Comparison of ENCODE assay signal across 1 cellular context in genomic region chr6:143510991-143511891, GRCh38.
A peak's percentile ranks its signal among the peaks of the same experiment; 100 is the strongest.
TF ChIP-seq lines count a peak whose summit lies in the region.

Gene FUCA2, minus strand, starts transcription at chr6:143511720. Its CDS starts 86 bp downstream, at chr6:143511634.

TF ChIP-seq in K562, 482 proteins besides CTCF, POLR2A, EP300 and RAD21 (continued from another document and continues in another):
- no peak for TF ChIP-seq DLX4 (CRISPR knock-in tag; IDR thresholded peaks at IDR 0.05)
- peak; percentile 33 for TF ChIP-seq NEUROD1 (IDR thresholded peaks at IDR 0.05; ENCODE audit: borderline replicate concordance, low read depth, low read length, partially characterized antibody)
- TF ChIP-seq POLR3G (IDR thresholded peaks at IDR 0.05; ENCODE audit: extremely low read depth, insufficient read length, insufficient replicate concordance) = no peak
- TF ChIP-seq MEIS2 (IDR thresholded peaks at IDR 0.05; ENCODE audit: partially characterized antibody) = no peak
- TF ChIP-seq HDAC1 (IDR thresholded peaks at IDR 0.05) = peak; percentile 58 to 91; a peak in 3 of 4 replicates
- TF ChIP-seq MYBL2 (IDR thresholded peaks at IDR 0.05; ENCODE audit: low read depth) = no peak
- no peak for TF ChIP-seq MYBL2 (CRISPR knock-in tag; IDR thresholded peaks at IDR 0.05; ENCODE audit: borderline replicate concordance)
- no peak; a peak in 1 of 4 replicates for TF ChIP-seq ZNF318 (IDR thresholded peaks at IDR 0.05; ENCODE audit: borderline replicate concordance in 1 of 2, low read depth in 1 of 2)
- TF ChIP-seq ZNF143 (CRISPR knock-in tag; IDR thresholded peaks at IDR 0.05) = 0 out of 2 replicates have a peak, but pooled peaks have one; percentile 35
- TF ChIP-seq ZBTB34 (CRISPR knock-in tag; IDR thresholded peaks at IDR 0.05) = no peak
- TF ChIP-seq PCBP2 (IDR thresholded peaks at IDR 0.05; ENCODE audit: low read depth, low read length, poor library complexity, severe bottlenecking) = no peak
- no peak for TF ChIP-seq HOXB6 (CRISPR knock-in tag; IDR thresholded peaks at IDR 0.05; ENCODE audit: borderline replicate concordance)
- TF ChIP-seq STAT5A (IDR thresholded peaks at IDR 0.05; ENCODE audit: borderline replicate concordance, low read length) = no peak; the same call in 1 of the 2 replicates
- peak; percentile 88 for TF ChIP-seq ZNF12 (CRISPR knock-in tag; IDR thresholded peaks at IDR 0.05)
- no peak for TF ChIP-seq MED1 (CRISPR knock-in tag; IDR thresholded peaks at IDR 0.05; ENCODE audit: borderline replicate concordance)
- peak; percentile 86 for TF ChIP-seq RBM39 (optimal IDR thresholded peaks at IDR 0.05; ENCODE audit: low read depth, low read length)
- no peak for TF ChIP-seq ZNF407 (IDR thresholded peaks at IDR 0.05; ENCODE audit: low read depth)
- TF ChIP-seq ZNF436 (CRISPR knock-in tag; IDR thresholded peaks at IDR 0.05) = no peak
- no peak for TF ChIP-seq MEF2D (tag; conservative IDR thresholded peaks at IDR 0.05; ENCODE audit: low read depth)
- TF ChIP-seq XRCC4 (IDR thresholded peaks at IDR 0.05; ENCODE audit: extremely low read depth, insufficient read depth, insufficient read length) = no peak
- no peak for TF ChIP-seq ZNF79 (CRISPR knock-in tag; IDR thresholded peaks at IDR 0.05; ENCODE audit: low read depth)
- TF ChIP-seq LARP7 (IDR thresholded peaks at IDR 0.05) = no peak
- TF ChIP-seq CEBPZ (IDR thresholded peaks at IDR 0.05; ENCODE audit: borderline replicate concordance, low read depth, low read length) = no peak
